1 cellular context compared by ENCODE assay signal in genomic region chr2:230205034-230205433, GRCh38.
TF ChIP-seq lines count a peak whose summit lies in the region.

No MANE protein-coding gene starts in this region.

TF ChIP-seq in HepG2, 621 proteins besides CTCF, POLR2A, EP300 and RAD21:
- no peak for TF ChIP-seq TCF12 (IDR thresholded peaks at IDR 0.05)
- TF ChIP-seq TCF12 (CRISPR knock-in tag; IDR thresholded peaks at IDR 0.05) = no peak
- no peak for TF ChIP-seq ZNF660 (CRISPR knock-in tag; IDR thresholded peaks at IDR 0.05; ENCODE audit: borderline replicate concordance, low read depth)
- TF ChIP-seq GATAD1 (CRISPR knock-in tag; IDR thresholded peaks at IDR 0.05) = no peak
- no peak for TF ChIP-seq MNT (IDR thresholded peaks at IDR 0.05)
- TF ChIP-seq ZNF780A (CRISPR knock-in tag; IDR thresholded peaks at IDR 0.05) = no peak
- no peak for TF ChIP-seq TBX2 (CRISPR knock-in tag; IDR thresholded peaks at IDR 0.05; ENCODE audit: borderline replicate concordance)
